9 cellular contexts compared by ENCODE assay signal in genomic region chr17:64306850-64307463, GRCh38. TPM values are rescaled to one million over a fixed set of nuclear protein-coding genes. Genes with fewer than 3 reads are reported as not detected.
DNase-seq lines count a peak whose midpoint lies in the region; ATAC-seq and FAIRE-seq lines count a peak whose summit lies in the region.
"Had no signal": no experiment of that assay in that cellular context is flagged by ENCODE, and none has a peak within 500 bp of the region (broad histone marks: within the 10 kb centered on the region; RNA-seq: fewer than 3 reads in every experiment).

No MANE protein-coding gene starts in this region.

- no peak overlapping the region for H3K9ac ChIP-seq in adipocyte (ENCODE audit: low read length)

- peaks cover 14% of the 10 kb centered on the region for H3K4me1 ChIP-seq in adipocyte (ENCODE audit: control insufficient read depth, insufficient read depth, low read length)

- no peaks in the 10 kb centered on the region for H3K27me3 ChIP-seq in MG63
- H3K27me3 ChIP-seq in adipocyte (replicated peaks; ENCODE audit: control insufficient read depth, insufficient read depth, low read length) = no peaks in the 10 kb centered on the region

- DNase-seq in MG63 = peak; percentile 42
- DNase-seq in T follicular helper cell (ENCODE audit: low read depth) = peak; percentile 56
- peak; percentile 85 for DNase-seq in adipocyte (ENCODE audit: low read depth)
- DNase-seq in hypothalamus (lab: John Stamatoyannopoulos, UW) = peak in 32 of 51 donors; percentile 2 to 59 (median 20)
- peak; percentile 61 for DNase-seq in smooth muscle cell of the brain vasculature (ENCODE audit: low read depth, low spot score)

- no peak overlapping the region for H3K4me3 ChIP-seq in MG63
- no peak overlapping the region for H3K4me3 ChIP-seq in adipocyte (ENCODE audit: low read length)

- ATAC-seq in GM18519 (IDR thresholded peaks at IDR 0.05; ENCODE audit: low FRiP score, unreplicated experiment) = no peak
- no peak for ATAC-seq in HG03469 (IDR thresholded peaks at IDR 0.05; ENCODE audit: unreplicated experiment)

- no peaks in the 10 kb centered on the region for H3K9me3 ChIP-seq in MG63
- no peaks in the 10 kb centered on the region for H3K9me3 ChIP-seq in adipocyte (ENCODE audit: control insufficient read depth, low read length)

- peak; percentile 87 for FAIRE-seq in G401.6 (lab: Jason Lieb, UNC)
- FAIRE-seq: endometrium had no signal

- no peaks in the 10 kb centered on the region for H3K36me3 ChIP-seq in MG63
- H3K36me3 ChIP-seq in adipocyte (ENCODE audit: control insufficient read depth, insufficient read depth, low read length, severe bottlenecking) = no peaks in the 10 kb centered on the region

RNA-seq across cellular contexts. Expression of gene TEX2, which starts 43.9 kb away (rescaled TPM):
- total RNA-seq in MG63 (2014; rRNA removed; shearing (Covaris generic); ENCODE audit: low replicate concordance) = 9.2 and 17.2 TPM in 2 replicates

Comparison
In these comparisons a context has a peak if more than half of its experiments do, and no peak if none do; other contexts are left out.
1. DNase-seq: peak in every context shown above with its lines; median percentile 85 in adipocyte; 61 in smooth muscle cell of the brain vasculature; 56 in T follicular helper cell; 42 in MG63; 20 in hypothalamus.